10 cellular contexts compared by ENCODE assay signal in the genomic region with DNA sequence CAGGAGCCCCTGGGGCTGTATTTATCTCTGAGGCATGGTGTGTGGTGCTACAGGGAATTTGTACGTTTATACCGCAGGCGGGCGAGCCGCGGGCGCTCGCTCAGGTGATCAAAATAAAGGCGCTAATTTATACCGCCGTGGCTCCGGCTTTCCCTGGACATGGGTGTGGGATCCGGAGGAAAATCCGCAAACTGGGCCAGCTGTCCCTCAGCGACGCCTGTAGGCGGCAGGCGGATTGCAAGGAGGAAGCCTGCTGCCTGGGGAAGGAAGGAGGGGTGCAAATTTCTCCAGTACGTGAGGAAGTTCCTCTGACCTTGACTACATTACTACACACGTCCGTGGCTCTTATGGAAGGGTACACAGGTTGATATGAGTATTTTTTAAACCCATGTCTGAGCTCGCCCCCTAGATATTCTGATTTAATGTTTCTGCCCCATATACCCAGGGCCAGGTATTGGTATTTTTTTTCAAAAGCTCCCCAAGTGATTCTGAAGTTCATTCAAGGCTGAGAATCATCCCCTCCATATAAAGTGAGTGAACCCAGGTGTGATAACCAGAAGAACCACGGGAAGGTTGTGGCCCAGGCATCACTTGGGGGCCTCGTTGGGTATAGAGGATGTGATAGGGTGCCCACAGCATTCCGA.
DNase-seq lines count a peak whose midpoint lies in the region; ATAC-seq and TF ChIP-seq lines count a peak whose summit lies in the region.
"Had no signal": no experiment of that assay in that cellular context is flagged by ENCODE, and none has a peak within 500 bp of the region (broad histone marks: within the 10 kb centered on the region; RNA-seq: fewer than 3 reads in every experiment).

No MANE protein-coding gene starts in this region.

- no peak overlapping the region for H3K4me3 ChIP-seq in LNCaP clone FGC (ENCODE audit: low read depth, low read length)
- H3K4me3 ChIP-seq: SK-N-MC had no signal

- H3K36me3 Mint-ChIP-seq in nephron (ENCODE audit: low read depth) = no peaks in the 10 kb centered on the region
- H3K36me3 Mint-ChIP-seq: activated naive CD8-positive, alpha-beta T cell treated with anti-CD3 and anti-CD28 coated beads, Interleukin-2, amount 10 ng/mL, durations not matched to agents 7 days and 5 days had no signal

- H3K9me3 Mint-ChIP-seq in nephron = no peaks in the 10 kb centered on the region
- H3K9me3 Mint-ChIP-seq: activated naive CD8-positive, alpha-beta T cell treated with anti-CD3 and anti-CD28 coated beads, Interleukin-2, amount 10 ng/mL, durations not matched to agents 7 days and 5 days had no signal

- TF ChIP-seq CTCF in LNCaP clone FGC (IDR thresholded peaks at IDR 0.05; ENCODE audit: control insufficient read depth, extremely low read depth, insufficient read depth) (peak; percentile 78), nephron (IDR thresholded peaks at IDR 0.05; ENCODE audit: unreplicated experiment in 3 of 3) (peak; percentile 9 to 25 (median 25))

- DNase-seq in DMS53 treated with DMSO at 0.1 percent for 48 hours (lab: John Stamatoyannopoulos, UW; ENCODE audit: unreplicated experiment) (peak; percentile 52), LNCaP clone FGC (ENCODE audit: low read depth) (peak; percentile 13), cerebellar cortex (ENCODE audit: low spot score) (peak; percentile 55), GF-D8 (lab: John Stamatoyannopoulos, UW) (no peak), NK-92 (lab: John Stamatoyannopoulos, UW; ENCODE audit: unreplicated experiment) (no peak), SW480 (ENCODE audit: low spot score) (no peak)
- DNase-seq: activated naive CD8-positive, alpha-beta T cell treated with anti-CD3 and anti-CD28 coated beads, Interleukin-2, amount 10 ng/mL, durations not matched to agents 7 days and 5 days had no signal

- H3K4me1 Mint-ChIP-seq in nephron = peaks cover 5% of the 10 kb centered on the region
- H3K4me1 Mint-ChIP-seq: activated naive CD8-positive, alpha-beta T cell treated with anti-CD3 and anti-CD28 coated beads, Interleukin-2, amount 10 ng/mL, durations not matched to agents 7 days and 5 days had no signal

- H3K27me3 Mint-ChIP-seq in nephron (ENCODE audit: low read depth) = peaks cover 69% of the 10 kb centered on the region

- no peak for ATAC-seq in HG03095 (IDR thresholded peaks at IDR 0.05; ENCODE audit: unreplicated experiment)

- H3K27ac Mint-ChIP-seq in nephron = no peak overlapping the region
- H3K27ac Mint-ChIP-seq: activated naive CD8-positive, alpha-beta T cell treated with anti-CD3 and anti-CD28 coated beads, Interleukin-2, amount 10 ng/mL, durations not matched to agents 7 days and 5 days had no signal

- H3K4me3 Mint-ChIP-seq in nephron = peak overlapping the region; percentile 64 to 86 (median 76)
- H3K4me3 Mint-ChIP-seq: activated naive CD8-positive, alpha-beta T cell treated with anti-CD3 and anti-CD28 coated beads, Interleukin-2, amount 10 ng/mL, durations not matched to agents 7 days and 5 days had no signal

Comparison
In these comparisons a context has a peak if more than half of its experiments do, and no peak if none do; other contexts are left out.
1. DNase-seq: peak in DMS53 treated with DMSO at 0.1 percent for 48 hours (single experiment), LNCaP clone FGC (single experiment) and cerebellar cortex (single experiment); none in GF-D8 (single experiment), NK-92 (single experiment) and SW480 (single experiment).